8 cellular contexts compared by ENCODE assay signal in the genomic region with DNA sequence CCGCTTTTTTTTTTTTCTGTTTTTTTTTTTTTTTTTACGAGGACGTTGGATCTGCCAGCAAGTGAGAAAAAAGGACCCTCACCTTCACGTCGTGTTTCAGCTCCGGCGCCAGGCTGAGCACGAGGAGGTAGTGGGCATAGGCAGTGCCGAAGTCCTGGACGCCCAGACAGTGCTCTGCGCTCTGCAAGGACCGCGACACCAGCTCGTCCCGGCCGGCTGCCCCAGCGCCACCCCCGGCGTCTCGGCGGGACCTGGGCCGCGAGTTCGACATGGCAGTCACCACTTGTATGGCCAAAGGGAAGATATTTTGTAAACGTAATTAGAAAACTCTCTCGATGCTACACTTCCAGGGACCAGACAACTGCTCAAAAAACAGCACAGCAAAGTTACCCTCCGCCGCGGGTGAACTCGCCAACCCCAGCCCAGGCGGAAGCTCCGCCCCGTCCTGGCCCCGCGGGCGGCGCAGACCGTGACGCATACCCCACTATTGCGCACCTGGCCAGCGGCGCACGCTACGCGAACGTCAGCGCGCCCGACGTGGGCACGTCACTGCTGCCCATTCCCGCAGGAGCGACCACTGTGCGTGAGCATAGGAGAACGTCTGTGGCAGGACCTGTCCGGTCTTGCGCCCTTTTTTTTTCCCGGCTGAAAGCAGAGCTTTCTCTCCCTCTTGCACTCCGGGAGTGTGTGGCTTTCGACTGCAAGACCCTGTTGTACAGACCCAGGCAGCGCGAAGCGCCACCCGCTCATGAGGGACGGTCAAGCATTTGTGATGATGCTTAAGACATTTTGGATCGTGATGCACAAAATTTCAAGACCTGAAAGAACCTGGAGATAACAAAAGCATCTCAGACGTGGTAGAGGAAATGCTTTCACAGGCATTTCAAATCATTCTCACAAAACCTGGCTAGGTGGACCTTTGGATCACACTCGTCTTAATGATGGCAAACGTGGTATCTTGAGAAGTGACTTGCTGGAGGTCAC. TPM values are rescaled to one million over a fixed set of nuclear protein-coding genes. Genes with fewer than 3 reads are reported as not detected.
DNase-seq lines count a peak whose midpoint lies in the region; ATAC-seq, FAIRE-seq and TF ChIP-seq lines count a peak whose summit lies in the region.

A gene (minus strand): TSS at position 447 of the 984 bp plus-strand sequence. CDS start 176 bp downstream, at position 271.

- H3K79me2 ChIP-seq in keratinocyte (ENCODE audit: control insufficient read depth, insufficient read depth, low read length): peaks cover 20% of the 10 kb centered on the region

- H3K4me2 ChIP-seq in keratinocyte (ENCODE audit: control insufficient read depth, extremely low read depth, insufficient read depth, low read depth, low read length): peak within 1 kb of the TSS; percentile 100

- no peaks in the 10 kb centered on the region for H3K27me3 ChIP-seq in keratinocyte (ENCODE audit: control insufficient read depth, extremely low read depth, insufficient read depth, low read length)

- ATAC-seq in GM18907 (IDR thresholded peaks at IDR 0.05; ENCODE audit: unreplicated experiment) (peak; percentile 100), HG03139 (IDR thresholded peaks at IDR 0.05; ENCODE audit: unreplicated experiment) (peak; percentile 100)
- peak; percentile 100 for ATAC-seq in activated CD4-positive, CD25-positive, alpha-beta regulatory T cell treated with anti-CD3 and anti-CD28 coated beads, Interleukin-2, amount 50 U/mL, for 24 hours

- TF ChIP-seq CTCF in AG09319 (IDR thresholded peaks at IDR 0.05; ENCODE audit: low read depth, low read length) (no peak), keratinocyte (optimal IDR thresholded peaks at IDR 0.05 in 1 of 3, IDR thresholded peaks at IDR 0.05 in 1 of 3, conservative IDR thresholded peaks at IDR 0.05 in 1 of 3; ENCODE audit: extremely low read depth in 1 of 3, insufficient read depth in 2 of 3, low read length in 3 of 3) (peak in 1 of 3 experiments; percentile 4)

- peak; percentile 69 for FAIRE-seq in keratinocyte (lab: Jason Lieb, UNC)

- H3K4me3 ChIP-seq in keratinocyte (ENCODE audit: control insufficient read depth in 2 of 3, extremely low read depth in 1 of 3, insufficient read depth in 2 of 3, low read depth in 1 of 3, low read length in 3 of 3): peak within 1 kb of the TSS; percentile 85 to 98 (median 91)

- H4K20me1 ChIP-seq in keratinocyte (ENCODE audit: control insufficient read depth, extremely low read depth, insufficient read depth, low read length): no peaks in the 10 kb centered on the region

- H3K4me1 ChIP-seq in keratinocyte (ENCODE audit: control insufficient read depth, extremely low read depth, insufficient read depth, low read length): peaks cover 13% of the 10 kb centered on the region

- peak within 1 kb of the TSS; percentile 95 for H3K27ac ChIP-seq in keratinocyte (ENCODE audit: control insufficient read depth, insufficient read depth, low read length)

- no peaks in the 10 kb centered on the region for H3K9me1 ChIP-seq in keratinocyte (ENCODE audit: control insufficient read depth, extremely low read depth, insufficient read depth, low read length)

- dilution Hi-C loops in keratinocyte (cut with MboI; ENCODE audit: extremely low pct_ligation_motif_present, low sequenced_read_pairs): no loop called here

- H3K9me3 ChIP-seq in keratinocyte (ENCODE audit: control insufficient read depth, low read depth, low read length): no peaks in the 10 kb centered on the region

- DNase-seq in AG09319 (ENCODE audit: extremely low read depth, low read depth) (peak; percentile 81), NCI-H2227 treated with DMSO at 0.1 percent for 48 hours (lab: John Stamatoyannopoulos, UW) (peak; percentile 70), cerebellar nuclear complex (lab: John Stamatoyannopoulos, UW) (peak; percentile 9 to 59), keratinocyte (ENCODE audit: low read depth, low spot score) (peak; percentile 23)
- peak; percentile 74 to 87 (median 84) for DNase-seq in stimulated activated CD4-positive, alpha-beta T cell treated with anti-CD3 and anti-CD28 coated beads, Interleukin-12 subunit alpha, Interleukin-12 subunit beta, amount 100 ng/mL, for 48 hours (ENCODE audit: low read depth in 2 of 3, low spot score in 1 of 3)

- H3K9ac ChIP-seq in keratinocyte (ENCODE audit: control insufficient read depth, extremely low read depth, insufficient read depth, low read length): peak within 1 kb of the TSS; percentile 97

- no peaks in the 10 kb centered on the region for H3K36me3 ChIP-seq in keratinocyte (ENCODE audit: control insufficient read depth in 2 of 2, extremely low read depth in 1 of 2, insufficient read depth in 2 of 2, low read length in 2 of 2)

- H2AFZ ChIP-seq in keratinocyte (ENCODE audit: control insufficient read depth, low read length): peak within 1 kb of the TSS; percentile 99

RNA-seq across cellular contexts. Expression of the gene that starts here (rescaled TPM):
- polyA plus RNA-seq in keratinocyte: 4.7 to 10.4 TPM (median 8.3 TPM) in 3 replicates
- 15.5 TPM for polyA plus RNA-seq in keratinocyte (2011; ENCODE audit: low read depth)
- 3.4 and 8.9 TPM in 2 replicates for polyA plus RNA-seq in keratinocyte (2011; cell fraction: cytosol; rRNA removed)
- polyA plus RNA-seq in keratinocyte (2011; cell fraction: nucleus; rRNA removed): 15.4 and 16.5 TPM in 2 replicates
- 4.6 and 5.6 TPM in 2 replicates for polyA plus RNA-seq in keratinocyte (2012; ENCODE audit: low replicate concordance)
- polyA minus RNA-seq in keratinocyte: 2.7 to 12.4 TPM (median 7.8 TPM) in 3 replicates
- polyA minus RNA-seq in keratinocyte (2011; cell fraction: cytosol; rRNA and poly(A)+ RNA removed): 4.4 TPM
- 12.6 and 22.8 TPM in 2 replicates for polyA minus RNA-seq in keratinocyte (2011; cell fraction: nucleus; rRNA and poly(A)+ RNA removed)

Comparison
In these comparisons a context has a peak if more than half of its experiments do, and no peak if none do; other contexts are left out.
1. Peak in every context shown above with its lines: DNase-seq, ATAC-seq, H3K4me3 ChIP-seq and H3K27ac ChIP-seq.
2. DNase-seq: peak in every context shown above with its lines; median percentile 84 in stimulated activated CD4-positive, alpha-beta T cell treated with anti-CD3 and anti-CD28 coated beads, Interleukin-12 subunit alpha, Interleukin-12 subunit beta, amount 100 ng/mL, for 48 hours; 81 in AG09319; 70 in NCI-H2227 treated with DMSO at 0.1 percent for 48 hours; 34 in cerebellar nuclear complex; 23 in keratinocyte.